18 cellular contexts compared by ENCODE assay signal in genomic region chr5:131296213-131296672, GRCh38. TPM values are rescaled to one million over a fixed set of nuclear protein-coding genes. Genes with fewer than 3 reads are reported as not detected.
A peak's percentile ranks its signal among the peaks of the same experiment; 100 is the strongest.
DNase-seq lines count a peak whose midpoint lies in the region; ATAC-seq and TF ChIP-seq lines count a peak whose summit lies in the region.
"Had no signal": no experiment of that assay in that cellular context is flagged by ENCODE, and none has a peak within 500 bp of the region (broad histone marks: within the 10 kb centered on the region; RNA-seq: fewer than 3 reads in every experiment).

No MANE protein-coding gene starts in this region.

- ATAC-seq in HG02885 (IDR thresholded peaks at IDR 0.05; ENCODE audit: poor library complexity, unreplicated experiment) (no peak), sciatic nerve (no peak), HG03521 (IDR thresholded peaks at IDR 0.05; ENCODE audit: unreplicated experiment) (no peak)
- ATAC-seq: left colon, right lobe of liver, Right ventricle myocardium inferior had no signal

- no peaks in the 10 kb centered on the region for H3K9me3 ChIP-seq in breast epithelium
- H3K9me3 ChIP-seq: right lobe of liver had no signal

- H3K36me3 Mint-ChIP-seq in MCF 10A (ENCODE audit: insufficient read depth, unreplicated experiment) = peaks cover 23% of the 10 kb centered on the region
- H3K36me3 Mint-ChIP-seq in T-helper 2 cell treated with Interferon-gamma antibody and Interleukin-4, amounts not matched to agents 5 μg/mL and 100 μg/mL, for 36 hours (ENCODE audit: low read depth) = peaks cover 47% of the 10 kb centered on the region
- H3K36me3 Mint-ChIP-seq in immature natural killer cell = no peaks in the 10 kb centered on the region

- no peak overlapping the region for H3K27ac ChIP-seq in breast epithelium
- H3K27ac ChIP-seq: right lobe of liver had no signal

- H3K27me3 Mint-ChIP-seq in MCF 10A (ENCODE audit: insufficient read depth, unreplicated experiment) (no peaks in the 10 kb centered on the region), immature natural killer cell (ENCODE audit: low read depth in 3 of 3) (peaks cover 1 to 8% (median 3%) of the 10 kb centered on the region in 3 donors)
- H3K27me3 Mint-ChIP-seq in T-helper 2 cell treated with Interferon-gamma antibody and Interleukin-4, amounts not matched to agents 5 μg/mL and 100 μg/mL, for 36 hours (ENCODE audit: low read depth) = no peaks in the 10 kb centered on the region
- H3K27me3 Mint-ChIP-seq: brain had no signal

- no peak for TF ChIP-seq POLR2A in breast epithelium (IDR thresholded peaks at IDR 0.05)

- H3K9me3 Mint-ChIP-seq in MCF 10A (ENCODE audit: unreplicated experiment) = peaks cover 8% of the 10 kb centered on the region
- no peaks in the 10 kb centered on the region for H3K9me3 Mint-ChIP-seq in T-helper 2 cell treated with Interferon-gamma antibody and Interleukin-4, amounts not matched to agents 5 μg/mL and 100 μg/mL, for 36 hours
- H3K9me3 Mint-ChIP-seq in immature natural killer cell = no peaks in the 10 kb centered on the region
- H3K9me3 Mint-ChIP-seq: HFFc6 had no signal

- TF ChIP-seq CTCF in MCF 10A (IDR thresholded peaks at IDR 0.05; ENCODE audit: unreplicated experiment) (no peak), breast epithelium (IDR thresholded peaks at IDR 0.05) (no peak)

- H3K4me1 Mint-ChIP-seq in MCF 10A (ENCODE audit: insufficient read depth, unreplicated experiment) = peaks cover 34% of the 10 kb centered on the region
- H3K4me1 Mint-ChIP-seq in T-helper 2 cell treated with Interferon-gamma antibody and Interleukin-4, amounts not matched to agents 5 μg/mL and 100 μg/mL, for 36 hours (ENCODE audit: low read depth) = peaks cover 50% of the 10 kb centered on the region
- peaks cover 76 to 83% of the 10 kb centered on the region in 2 donors for H3K4me1 Mint-ChIP-seq in immature natural killer cell
- H3K4me1 Mint-ChIP-seq: brain had no signal

- no peaks in the 10 kb centered on the region for H3K4me1 ChIP-seq in breast epithelium
- H3K4me1 ChIP-seq: right lobe of liver had no signal

- CTCF ChIA-PET in MCF 10A (lab: Yijun Ruan, JAX) = no interaction called here

- H3K27ac Mint-ChIP-seq in MCF 10A (ENCODE audit: low read depth, unreplicated experiment) = peak overlapping the region; percentile 47
- peak overlapping the region; percentile 42 for H3K27ac Mint-ChIP-seq in T-helper 2 cell treated with Interferon-gamma antibody and Interleukin-4, amounts not matched to agents 5 μg/mL and 100 μg/mL, for 36 hours
- peak overlapping the region; percentile 83 to 97 (median 88) for H3K27ac Mint-ChIP-seq in immature natural killer cell
- H3K27ac Mint-ChIP-seq: brain, HFFc6 had no signal

- H3K36me3 ChIP-seq in breast epithelium = no peaks in the 10 kb centered on the region
- H3K36me3 ChIP-seq: right lobe of liver had no signal

- no TSS peak for BruUV-seq in MCF 10A (replicated peaks; lab: Mats Ljungman, UMichigan)

- DNase-seq in MCF 10A (ENCODE audit: unreplicated experiment) = no peak
- DNase-seq in breast epithelium (ENCODE audit: low spot score in 2 of 2) = no peak
- no peak for DNase-seq in T-helper 2 cell treated with Interferon-gamma antibody and Interleukin-4, amounts not matched to agents 5 μg/mL and 100 μg/mL, for 36 hours (ENCODE audit: low spot score)
- peak; percentile 45 to 62 (median 50) for DNase-seq in immature natural killer cell
- no peak for DNase-seq in stimulated activated CD4-positive, alpha-beta T cell treated with anti-CD3 and anti-CD28 coated beads, Interleukin-4, amount 100 ng/mL, for 1 hour
- DNase-seq in sciatic nerve (ENCODE audit: low spot score) = no peak
- DNase-seq: activated CD4-positive, CD25-positive, alpha-beta regulatory T cell treated with anti-CD3 and anti-CD28 coated beads, Interleukin-2, amount 50 U/mL, for 72 hours; foreskin fibroblast; HFFc6; left colon; MM.1S; NCI-H1694; right lobe of liver; stimulated activated CD4-positive, alpha-beta T cell treated with anti-CD3 and anti-CD28 coated beads, Interleukin-1b, Interleukin-23, amount 100 ng/mL, for 48 hours had no signal

- no peak overlapping the region for H3K4me3 Mint-ChIP-seq in MCF 10A (ENCODE audit: unreplicated experiment)
- H3K4me3 Mint-ChIP-seq in T-helper 2 cell treated with Interferon-gamma antibody and Interleukin-4, amounts not matched to agents 5 μg/mL and 100 μg/mL, for 36 hours = peak overlapping the region; percentile 49
- peak overlapping the region; percentile 50 to 73 (median 60) for H3K4me3 Mint-ChIP-seq in immature natural killer cell
- H3K4me3 Mint-ChIP-seq: brain, HFFc6 had no signal

- H3K27me3 ChIP-seq in breast epithelium = no peaks in the 10 kb centered on the region
- H3K27me3 ChIP-seq: right lobe of liver had no signal

- intact Hi-C loops in MCF 10A (cut with micrococcal nuclease) = no loop called here
- intact Hi-C loops in breast epithelium (cut with DNase I; ENCODE audit: low total_unique reads) = no loop called here
- intact Hi-C loops in sciatic nerve (cut with DNase I) = no loop called here

- POLR2A ChIA-PET in MCF 10A (lab: Yijun Ruan, JAX) = interaction anchor here (1.2 kb wide), 1 partner anchor 30 kb away, joined by 3 read pairs; no protein-coding TSS in a partner anchor

- H3K4me3 ChIP-seq in breast epithelium = no peak overlapping the region
- H3K4me3 ChIP-seq: right lobe of liver had no signal

RNA-seq across cellular contexts. Expression of gene CDC42SE2, which starts 32.4 kb away (rescaled TPM):
- total RNA-seq in MCF 10A (2022) = 71.0 and 96.4 TPM in 2 replicates
- 10 to 100 TPM; 39.4 to 82.8 (median 41.0) TPM for total RNA-seq in breast epithelium
- 100 to 1,000 TPM; 296 to 536 (median 342) TPM for polyA plus RNA-seq in immature natural killer cell
- 29.7 TPM for total RNA-seq in sciatic nerve

Comparison
In these comparisons a context has a peak if more than half of its experiments do, and no peak if none do; other contexts are left out.
1. DNase-seq: peak in immature natural killer cell (3 of 3); none in MCF 10A (single experiment), breast epithelium (0 of 2), T-helper 2 cell treated with Interferon-gamma antibody and Interleukin-4, amounts not matched to agents 5 μg/mL and 100 μg/mL, for 36 hours (single experiment), stimulated activated CD4-positive, alpha-beta T cell treated with anti-CD3 and anti-CD28 coated beads, Interleukin-4, amount 100 ng/mL, for 1 hour (single experiment) and sciatic nerve (single experiment).
2. Peak in every context shown above with its lines, with median percentiles within 50 percentile points of each other: H3K27ac Mint-ChIP-seq.